Comparison of ENCODE assay signal across 21 cellular contexts in the genomic region with DNA sequence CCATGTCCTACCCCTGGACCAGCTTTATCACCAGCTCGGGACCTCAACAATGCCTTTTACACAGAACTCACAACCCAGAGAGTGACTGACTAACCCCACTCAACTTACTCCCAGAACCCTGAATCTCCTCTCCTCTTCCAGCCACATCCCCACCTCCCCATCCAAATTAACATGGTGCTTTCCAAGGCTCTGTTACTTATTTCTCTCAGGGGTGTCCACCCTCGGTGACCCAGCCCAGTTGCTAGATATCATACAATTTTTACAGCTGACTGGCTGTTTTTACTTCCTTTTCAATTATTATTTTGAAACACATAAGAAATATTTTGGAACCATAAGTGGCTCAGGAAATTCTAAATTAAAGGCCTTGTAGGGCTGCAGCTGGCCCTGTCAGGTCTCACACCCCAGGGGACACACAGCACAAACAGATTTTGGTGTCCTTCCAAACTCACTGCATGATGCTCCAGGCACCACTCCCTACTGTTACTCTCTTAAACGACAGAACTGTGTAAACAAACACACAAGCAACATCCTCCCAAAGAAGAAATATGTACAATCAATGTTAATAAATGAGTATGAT.
"Had no signal": no experiment of that assay in that cellular context is flagged by ENCODE, and none has a peak within 500 bp of the region (broad histone marks: within the 10 kb centered on the region; RNA-seq: fewer than 3 reads in every experiment).

No MANE protein-coding gene starts in this region.

- H3K27ac Mint-ChIP-seq: activated B cell treated with CpG ODN at 0.5 μM for 24 hours; activated CD4-positive, alpha-beta memory T cell treated with anti-CD3 and anti-CD28 coated beads for 36 hours; activated naive CD4-positive, alpha-beta T cell treated with anti-CD3 and anti-CD28 coated beads, Interleukin-2, amount 50 U/mL, for 72 hours; activated T-helper 1 cell treated with anti-CD3 and anti-CD28 coated beads, Interleukin-12 subunit alpha, Interleukin-12 subunit beta, Interleukin-2, Interleukin-4 antibody, amounts not matched to agents 30 ng/mL and 10 ng/mL and 1 ng/mL, durations not matched to agents 14 hours and 24 hours and 36 hours; dendritic cell treated with granulocyte-macrophage colony-stimulating factor and Interleukin-4, amounts not matched to agents 40 ng/mL and 50 ng/mL, for 4 days; progenitor cell of endocrine pancreas; stimulated activated memory B cell treated with anti-CD40 and anti-IgM and Interleukin-4, amounts not matched to agents 10 μg/mL and 1 μg/mL and 100 μg/mL, for 72 hours had no signal

- H3K4me3 Mint-ChIP-seq: activated B cell treated with CpG ODN at 0.5 μM for 24 hours; activated CD4-positive, alpha-beta memory T cell treated with anti-CD3 and anti-CD28 coated beads for 36 hours; activated T-helper 1 cell treated with anti-CD3 and anti-CD28 coated beads, Interleukin-12 subunit alpha, Interleukin-12 subunit beta, Interleukin-2, Interleukin-4 antibody, amounts not matched to agents 30 ng/mL and 10 ng/mL and 1 ng/mL, durations not matched to agents 14 hours and 24 hours and 36 hours; dendritic cell treated with granulocyte-macrophage colony-stimulating factor and Interleukin-4, amounts not matched to agents 40 ng/mL and 50 ng/mL, for 4 days; neural crest cell; stimulated activated memory B cell treated with anti-CD40 and anti-IgM and Interleukin-4, amounts not matched to agents 10 μg/mL and 1 μg/mL and 100 μg/mL, for 72 hours had no signal

- H3K4me1 Mint-ChIP-seq: neural crest cell; stimulated activated memory B cell treated with anti-CD40 and anti-IgM and Interleukin-4, amounts not matched to agents 10 μg/mL and 1 μg/mL and 100 μg/mL, for 72 hours had no signal

- ATAC-seq: activated naive CD4-positive, alpha-beta T cell treated with anti-CD3 and anti-CD28 coated beads, Interleukin-2, amount 50 U/mL, for 72 hours; left lung; stimulated activated memory B cell treated with anti-CD40 and anti-IgM and Interleukin-4, amounts not matched to agents 10 μg/mL and 1 μg/mL and 100 μg/mL, for 72 hours; upper lobe of right lung had no signal

- H3K9me3 ChIP-seq: adrenal gland, breast epithelium, esophagus muscularis mucosa, upper lobe of right lung had no signal

- H3K27me3 Mint-ChIP-seq: activated B cell treated with CpG ODN at 0.5 μM for 24 hours; activated CD4-positive, alpha-beta memory T cell treated with anti-CD3 and anti-CD28 coated beads for 36 hours; dendritic cell treated with granulocyte-macrophage colony-stimulating factor and Interleukin-4, amounts not matched to agents 40 ng/mL and 50 ng/mL, for 4 days; progenitor cell of endocrine pancreas had no signal

- H3K36me3 ChIP-seq: adrenal gland, breast epithelium, esophagus muscularis mucosa, left lung, spleen, upper lobe of right lung had no signal

- DNase-seq: activated B cell treated with CpG ODN at 0.5 μM for 24 hours; activated CD4-positive, alpha-beta memory T cell treated with anti-CD3 and anti-CD28 coated beads for 36 hours; activated CD4-positive, alpha-beta T cell treated with anti-CD3 and anti-CD28 coated beads for 4 hours; activated gamma-delta T cell treated with Interleukin-2 at 50 U/mL for 16 hours; activated T-cell treated with anti-CD3 and anti-CD28 coated beads for 4 hours; cerebellar nuclear complex; effector memory CD4-positive, alpha-beta T cell; kidney; left lung; spleen; stimulated activated CD4-positive, alpha-beta T cell treated with anti-CD3 and anti-CD28 coated beads, Interleukin-4, amount 100 ng/mL, for 4 hours; upper lobe of right lung had no signal

- H3K4me3 ChIP-seq: adrenal gland, breast epithelium, esophagus muscularis mucosa, left lung, spleen, upper lobe of right lung had no signal

- H3K27me3 ChIP-seq: adrenal gland, breast epithelium, esophagus muscularis mucosa, left lung, spleen, upper lobe of right lung had no signal

- H3K27ac ChIP-seq: adrenal gland, esophagus muscularis mucosa, left lung, spleen, upper lobe of right lung had no signal

- H3K4me1 ChIP-seq: breast epithelium, esophagus muscularis mucosa, left lung, upper lobe of right lung had no signal
